ENCODE assay signal across 7 cellular contexts in the genomic region with DNA sequence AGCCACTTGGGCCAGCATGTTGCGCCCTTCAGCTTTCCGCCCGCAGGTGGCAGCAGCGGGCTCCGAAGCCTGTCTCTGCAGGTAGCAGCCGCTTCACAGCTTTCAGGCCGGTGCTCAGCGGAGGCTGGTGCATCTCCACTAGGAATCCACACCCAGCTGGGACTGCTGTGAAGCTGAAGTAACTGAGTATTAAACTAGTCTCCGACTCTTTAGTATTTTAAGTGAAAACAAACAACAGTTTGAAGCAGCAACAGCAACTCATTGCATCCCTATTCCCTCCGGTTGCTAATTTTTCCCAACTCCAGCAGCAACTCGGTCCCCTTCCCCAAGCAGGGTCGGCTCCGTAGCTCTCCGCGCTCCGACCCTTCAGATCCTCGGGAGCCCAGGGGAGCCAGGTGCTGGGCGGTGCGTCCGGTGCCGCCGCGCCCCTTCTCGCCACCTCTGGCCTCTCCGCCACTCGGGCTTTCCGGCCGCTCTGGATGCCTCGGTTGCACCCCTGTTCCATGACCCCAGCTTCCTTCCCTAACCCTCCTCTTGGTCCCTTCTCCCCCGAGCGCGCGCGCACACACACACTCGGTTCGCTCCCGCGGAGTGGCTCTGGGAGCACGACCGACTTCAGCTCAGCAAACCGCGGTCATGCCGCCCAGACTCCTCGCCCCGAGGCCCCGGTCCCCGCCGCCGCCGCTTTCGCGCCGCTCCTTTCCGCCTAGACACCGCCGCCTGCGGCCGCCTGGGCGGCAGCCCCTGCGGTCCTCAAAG. TPM values are rescaled to one million over a fixed set of nuclear protein-coding genes. Genes with fewer than 3 reads are reported as not detected.
A peak's percentile ranks its signal among the peaks of the same experiment; 100 is the strongest.
DNase-seq lines count a peak whose midpoint lies in the region; ATAC-seq and TF ChIP-seq lines count a peak whose summit lies in the region.

No MANE protein-coding gene starts in this region.

- ATAC-seq in GM18505 (IDR thresholded peaks at IDR 0.05; ENCODE audit: unreplicated experiment) (peak; percentile 98), HG02943 (IDR thresholded peaks at IDR 0.05; ENCODE audit: low read depth, unreplicated experiment) (peak; percentile 93), sciatic nerve (peak; percentile 95)

- peak; percentile 67 for DNase-seq in NCI-H1694 (lab: John Stamatoyannopoulos, UW)
- peak; percentile 27 for DNase-seq in T-helper 9 cell
- DNase-seq in brain pericyte (ENCODE audit: low read depth, low spot score), result peak; percentile 33
- DNase-seq in sciatic nerve (ENCODE audit: low spot score), result peak; percentile 90

- intact Hi-C loops in sciatic nerve (cut with DNase I), result no loop called here

- peak overlapping the region; percentile 56 for H3K4me3 ChIP-seq in iPS-11a (ENCODE audit: low read depth, low read length)

- no peak for TF ChIP-seq POLR2A in GM18505 (IDR thresholded peaks at IDR 0.05; ENCODE audit: borderline replicate concordance, extremely low read depth, insufficient read depth, insufficient read length)

RNA-seq across cellular contexts. Expression of gene NKAIN2, which starts 0.8 kb away (rescaled TPM):
- total RNA-seq in sciatic nerve, result 48.4 TPM

Comparison
In these comparisons a context has a peak if more than half of its experiments do, and no peak if none do; other contexts are left out.
1. Peak in every context shown above with its lines: DNase-seq, ATAC-seq and H3K4me3 ChIP-seq.
2. DNase-seq: peak in every context shown above with its lines; median percentile 90 in sciatic nerve; 67 in NCI-H1694; 33 in brain pericyte; 27 in T-helper 9 cell.